ENCODE assay signal across 9 cellular contexts in the genomic region with DNA sequence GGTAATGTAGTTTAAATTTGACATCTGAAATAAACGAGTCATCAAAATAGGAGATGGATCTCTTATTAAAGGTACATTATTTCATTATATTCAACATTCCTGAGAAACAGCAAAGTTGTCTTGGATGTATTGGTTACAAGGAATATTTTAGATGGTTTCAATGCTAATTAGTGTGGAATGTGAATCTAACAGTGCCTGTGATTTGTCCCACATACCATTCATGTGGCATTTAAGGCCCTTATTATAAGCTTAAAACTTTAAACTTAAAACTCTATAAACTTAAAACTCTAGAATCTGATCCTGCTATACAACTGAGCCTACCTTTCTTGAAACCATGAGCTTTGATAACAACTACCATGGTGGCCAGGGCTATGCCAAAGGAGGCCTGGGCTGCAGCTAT. TPM values are rescaled to one million over a fixed set of nuclear protein-coding genes. Genes with fewer than 3 reads are reported as not detected.
"Had no signal": no experiment of that assay in that cellular context is flagged by ENCODE, and none has a peak within 500 bp of the region (broad histone marks: within the 10 kb centered on the region; RNA-seq: fewer than 3 reads in every experiment).

Gene KRTAP22-1, plus strand, starts transcription at position 301 of the 400 bp plus-strand sequence.

- DNase-seq: GDM1, GF-D8 had no signal

- H3K4me3 ChIP-seq: GM12878 had no signal

- ATAC-seq: GM12878 had no signal

- FAIRE-seq: G401.6, GM12878, GM12891, GM12892, GM18507, GM19239 had no signal

RNA-seq across cellular contexts. Expression of gene KRTAP22-1, which starts in this region (rescaled TPM):
- total RNA-seq: G401, GM12878 had no signal
- polyA plus RNA-seq: GM12878 had no signal
